24 cellular contexts compared by ENCODE assay signal in genomic region chr18:24170389-24170788, GRCh38. TPM values are rescaled to one million over a fixed set of nuclear protein-coding genes. Genes with fewer than 3 reads are reported as not detected.
DNase-seq lines count a peak whose midpoint lies in the region; ATAC-seq and TF ChIP-seq lines count a peak whose summit lies in the region.
"Had no signal": no experiment of that assay in that cellular context is flagged by ENCODE, and none has a peak within 500 bp of the region (broad histone marks: within the 10 kb centered on the region; RNA-seq: fewer than 3 reads in every experiment).

No MANE protein-coding gene starts in this region.

- H3K27me3 Mint-ChIP-seq in stimulated activated naive CD8-positive, alpha-beta T cell treated with anti-CD3 and anti-CD28 coated beads, Interleukin-15, amount 100 ng/mL, for 72 hours = no peaks in the 10 kb centered on the region
- H3K27me3 Mint-ChIP-seq in WTC11 (ENCODE audit: low read depth) = no peaks in the 10 kb centered on the region

- H3K36me3 ChIP-seq in A673 (ENCODE audit: insufficient read depth, low read length, poor library complexity, severe bottlenecking) = no peaks in the 10 kb centered on the region

- no peak overlapping the region for H3K27ac ChIP-seq in A673 (ENCODE audit: low read depth, low read length, poor library complexity, severe bottlenecking)
- H3K27ac ChIP-seq: HL-60, RWPE1, SK-N-MC had no signal

- H3K4me3 Mint-ChIP-seq in stimulated activated naive CD8-positive, alpha-beta T cell treated with anti-CD3 and anti-CD28 coated beads, Interleukin-15, amount 100 ng/mL, for 72 hours = no peak overlapping the region
- no peak overlapping the region for H3K4me3 Mint-ChIP-seq in WTC11
- H3K4me3 Mint-ChIP-seq: CD4-positive, CD25-positive, alpha-beta regulatory T cell had no signal

- POLR2A ChIA-PET in WTC11 (lab: Charles Lee) (no interaction called here), A673 (lab: Charles Lee; ENCODE audit: low non-redundant PET) (no interaction called here)

- no peak overlapping the region for H3K4me3 ChIP-seq in A673 (ENCODE audit: low read depth, low read length, poor library complexity, severe bottlenecking)
- H3K4me3 ChIP-seq: SK-N-MC had no signal

- CTCF ChIA-PET in WTC11 (lab: Charles Lee) = no interaction called here
- CTCF ChIA-PET in A673 (lab: Charles Lee) = no interaction called here

- TF ChIP-seq CTCF in WTC11 (IDR thresholded peaks at IDR 0.05) (no peak), A673 (conservative IDR thresholded peaks at IDR 0.05; ENCODE audit: low read depth, low read length) (no peak)

- BruUV-seq in A673 (replicated peaks; lab: Mats Ljungman, UMichigan) = no TSS peak

- intact Hi-C loops in A673 (cut with micrococcal nuclease; ENCODE audit: unreplicated experiment) = no loop called here

- no peaks in the 10 kb centered on the region for H3K27me3 ChIP-seq in A673 (replicated peaks; ENCODE audit: insufficient read depth, low read depth, low read length, poor library complexity)

- ATAC-seq in stimulated activated naive CD8-positive, alpha-beta T cell treated with anti-CD3 and anti-CD28 coated beads, Interleukin-15, Interleukin-2, amounts not matched to agents 100 U/mL and 50 U/mL, for 24 hours = no peak
- ATAC-seq in stimulated activated naive CD8-positive, alpha-beta T cell treated with anti-CD3 and anti-CD28 coated beads, Interleukin-15, amount 100 ng/mL, for 72 hours = no peak
- no peak for ATAC-seq in WTC11

- H3K9me3 Mint-ChIP-seq in stimulated activated naive CD8-positive, alpha-beta T cell treated with anti-CD3 and anti-CD28 coated beads, Interleukin-15, amount 100 ng/mL, for 72 hours = no peaks in the 10 kb centered on the region
- no peaks in the 10 kb centered on the region for H3K9me3 Mint-ChIP-seq in WTC11

- no peaks in the 10 kb centered on the region for H3K4me1 ChIP-seq in A673 (ENCODE audit: insufficient read depth, low read length, poor library complexity, severe bottlenecking)

- H3K9me3 ChIP-seq in A673 (ENCODE audit: low read depth, low read length, poor library complexity, severe bottlenecking) = no peaks in the 10 kb centered on the region

- H3K27ac Mint-ChIP-seq in stimulated activated naive CD8-positive, alpha-beta T cell treated with anti-CD3 and anti-CD28 coated beads, Interleukin-15, amount 100 ng/mL, for 72 hours = peak overlapping the region in 1 of 2 donors; percentile 16
- peak overlapping the region; percentile 26; the same call in 1 of the 2 replicates for H3K27ac Mint-ChIP-seq in WTC11
- H3K27ac Mint-ChIP-seq: CD4-positive, CD25-positive, alpha-beta regulatory T cell had no signal

- no peaks in the 10 kb centered on the region for H3K4me1 Mint-ChIP-seq in stimulated activated naive CD8-positive, alpha-beta T cell treated with anti-CD3 and anti-CD28 coated beads, Interleukin-15, amount 100 ng/mL, for 72 hours
- H3K4me1 Mint-ChIP-seq in WTC11 = no peaks in the 10 kb centered on the region
- H3K4me1 Mint-ChIP-seq: CD4-positive, CD25-positive, alpha-beta regulatory T cell had no signal

- DNase-seq in activated CD4-positive, alpha-beta T cell treated with anti-CD3 and anti-CD28 coated beads for 48 hours = peak; percentile 14
- no peak for DNase-seq in activated CD4-positive, alpha-beta T cell treated with anti-CD3 and anti-CD28 coated beads for 1 hour
- DNase-seq in stimulated activated naive CD8-positive, alpha-beta T cell treated with anti-CD3 and anti-CD28 coated beads, Interleukin-15, Interleukin-2, amounts not matched to agents 100 U/mL and 50 U/mL, for 24 hours = peak; percentile 7
- no peak for DNase-seq in stimulated activated naive CD8-positive, alpha-beta T cell treated with anti-CD3 and anti-CD28 coated beads, Interleukin-15, amount 100 ng/mL, for 72 hours
- DNase-seq in WTC11 (ENCODE audit: low spot score) (no peak), A673 (ENCODE audit: low spot score) (no peak), HT-29 (ENCODE audit: low spot score) (no peak)
- DNase-seq: CD4-positive, CD25-positive, alpha-beta regulatory T cell; GOT3; HCEC 1CT; IMR-90; Kasumi-1; NCI-H1048; NCI-H1417 treated with DMSO at 0.1 percent for 48 hours; NCI-H187; NCI-H2107; NCI-H446 treated with DMSO at 0.1 percent for 48 hours; NCI-H526 treated with DMSO at 0.1 percent for 48 hours; NK-92 treated with Interleukin-12 subunit alpha and Interleukin-12 subunit beta, amount 100 ng/mL, for 24 hours; SHP77 treated with DMSO at 0.1 percent for 48 hours; SW 1271 had no signal

- H3K36me3 Mint-ChIP-seq in WTC11 = peaks cover 22% of the 10 kb centered on the region
- H3K36me3 Mint-ChIP-seq: CD4-positive, CD25-positive, alpha-beta regulatory T cell had no signal

TF ChIP-seq in WTC11, 78 proteins besides CTCF, POLR2A, EP300 and RAD21 (continues in another document):
- no peak for TF ChIP-seq TEAD1 (CRISPR knock-in tag; IDR thresholded peaks at IDR 0.05)
- TF ChIP-seq ZNF423 (CRISPR knock-in tag; IDR thresholded peaks at IDR 0.05) = no peak
- no peak for TF ChIP-seq ZNF532 (CRISPR knock-in tag; IDR thresholded peaks at IDR 0.05; ENCODE audit: borderline replicate concordance)
- no peak for TF ChIP-seq FOXP1 (CRISPR knock-in tag; IDR thresholded peaks at IDR 0.05; ENCODE audit: borderline replicate concordance)
- TF ChIP-seq HMGXB4 (CRISPR knock-in tag; IDR thresholded peaks at IDR 0.05) = no peak
- no peak for TF ChIP-seq HMGA2 (CRISPR knock-in tag; IDR thresholded peaks at IDR 0.05)
- TF ChIP-seq SMAD3 (CRISPR knock-in tag; IDR thresholded peaks at IDR 0.05; ENCODE audit: borderline replicate concordance) = no peak
- no peak for TF ChIP-seq ZNF281 (CRISPR knock-in tag; IDR thresholded peaks at IDR 0.05)

RNA-seq across cellular contexts. Expression of gene CABYR, which starts 31.5 kb away (rescaled TPM):
- total RNA-seq in WTC11 (2021) (12.9 to 19.3 TPM (median 16.1 TPM) in 3 replicates), A673 (2021) (7.9 and 11.5 TPM in 2 replicates)
- 0.36 and 0.91 TPM in 2 replicates for total RNA-seq in HT-29 (2014; rRNA removed; shearing (Covaris generic))

Comparison
In these comparisons a context has a peak if more than half of its experiments do, and no peak if none do; other contexts are left out.
1. DNase-seq: peak in activated CD4-positive, alpha-beta T cell treated with anti-CD3 and anti-CD28 coated beads for 48 hours (single experiment) and stimulated activated naive CD8-positive, alpha-beta T cell treated with anti-CD3 and anti-CD28 coated beads, Interleukin-15, Interleukin-2, amounts not matched to agents 100 U/mL and 50 U/mL, for 24 hours (single experiment); none in activated CD4-positive, alpha-beta T cell treated with anti-CD3 and anti-CD28 coated beads for 1 hour (single experiment), stimulated activated naive CD8-positive, alpha-beta T cell treated with anti-CD3 and anti-CD28 coated beads, Interleukin-15, amount 100 ng/mL, for 72 hours (0 of 2), WTC11 (single experiment), A673 (single experiment) and HT-29 (single experiment).